Comparison of ENCODE assay signal across 8 cellular contexts in the genomic region with DNA sequence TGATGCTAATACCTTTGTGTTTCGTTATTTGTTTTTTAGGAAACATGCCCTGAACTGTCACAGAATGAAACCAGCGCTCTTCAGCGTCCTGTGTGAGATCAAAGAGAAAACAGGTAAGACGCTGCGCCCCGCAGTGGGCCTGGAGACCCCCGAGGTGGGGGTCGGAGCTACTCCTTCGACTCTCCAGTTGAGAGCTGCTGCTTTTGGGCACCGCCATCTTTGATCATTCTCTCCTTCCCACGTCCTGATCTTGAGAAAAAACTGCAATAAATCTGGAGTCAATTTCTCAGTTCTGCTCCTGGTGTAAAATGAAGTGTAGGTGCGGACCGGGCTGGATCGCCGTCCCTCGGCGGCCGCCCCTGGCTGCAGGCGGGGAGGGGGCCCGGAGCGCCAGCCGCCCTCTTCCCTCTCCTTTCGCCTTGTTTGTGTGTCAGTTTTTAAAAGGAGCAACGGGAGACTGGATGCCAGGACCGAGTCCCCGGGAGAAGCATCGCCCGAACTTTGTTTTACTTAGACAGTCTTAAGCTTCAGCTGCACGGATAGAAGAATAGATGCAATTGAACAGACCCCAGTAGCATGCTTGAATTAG. TPM values are rescaled to one million over a fixed set of nuclear protein-coding genes. Genes with fewer than 3 reads are reported as not detected.
DNase-seq lines count a peak whose midpoint lies in the region; ATAC-seq and TF ChIP-seq lines count a peak whose summit lies in the region.

No MANE protein-coding gene starts in this region.

- H3F3A ChIP-seq in Loucy (ENCODE audit: low read depth): peaks cover 7% of the 10 kb centered on the region; the same call in 1 of the 2 replicates

- TF ChIP-seq CTCF in Loucy (conservative IDR thresholded peaks at IDR 0.05; ENCODE audit: low read length): no peak
- TF ChIP-seq CTCF in upper lobe of right lung (IDR thresholded peaks at IDR 0.05): no peak

- H3K4me1 ChIP-seq in Loucy (ENCODE audit: insufficient read depth, low read length, poor library complexity, severe bottlenecking): peaks cover 47% of the 10 kb centered on the region
- peaks cover 34% of the 10 kb centered on the region for H3K4me1 ChIP-seq in upper lobe of right lung

- H3K4me3 ChIP-seq in Loucy (ENCODE audit: low read length, poor library complexity, severe bottlenecking): peak overlapping the region; percentile 79
- H3K4me3 ChIP-seq in upper lobe of right lung: peak overlapping the region; percentile 88

- ATAC-seq in upper lobe of right lung (no peak), GM19467 (IDR thresholded peaks at IDR 0.05; ENCODE audit: unreplicated experiment) (no peak), GM19395 (IDR thresholded peaks at IDR 0.05; ENCODE audit: unreplicated experiment) (no peak)

- no peaks in the 10 kb centered on the region for H3K9me3 ChIP-seq in Loucy (ENCODE audit: insufficient read depth, low read depth, low read length)
- H3K9me3 ChIP-seq in upper lobe of right lung: no peaks in the 10 kb centered on the region

- peak overlapping the region; percentile 84 for H3K27ac ChIP-seq in upper lobe of right lung

- peaks cover 56% of the 10 kb centered on the region for H4K20me1 ChIP-seq in Loucy (ENCODE audit: insufficient read depth, low read length, poor library complexity, severe bottlenecking)

- peaks cover 64% of the 10 kb centered on the region for H3K79me2 ChIP-seq in Loucy (ENCODE audit: insufficient read depth, low read length)

- no peaks in the 10 kb centered on the region for H3K9me2 ChIP-seq in Loucy (replicated peaks; ENCODE audit: low read depth, low read length)

- H3K36me3 ChIP-seq in Loucy (ENCODE audit: insufficient read depth, low read length) (no peaks in the 10 kb centered on the region), upper lobe of right lung (no peaks in the 10 kb centered on the region)

- DNase-seq in COLO668 (lab: John Stamatoyannopoulos, UW; ENCODE audit: unreplicated experiment): peak; percentile 33
- DNase-seq in cerebellar cortex (ENCODE audit: low spot score): peak; percentile 34
- DNase-seq in medulla oblongata (ENCODE audit: extremely low spot score): peak; percentile 48
- no peak for DNase-seq in upper lobe of right lung
- DNase-seq in MV-4-11 (lab: John Stamatoyannopoulos, UW): no peak

- H3K9ac ChIP-seq in Loucy (ENCODE audit: low read depth, low read length, poor library complexity, severe bottlenecking): peak overlapping the region; percentile 91

- peak overlapping the region; percentile 84 for H3K4me2 ChIP-seq in Loucy (ENCODE audit: low read depth, low read length, poor library complexity, severe bottlenecking)

- H2AFZ ChIP-seq in Loucy (ENCODE audit: low read length): no peak overlapping the region

- no peaks in the 10 kb centered on the region for H3K27me3 ChIP-seq in Loucy (ENCODE audit: insufficient read depth, low read length, poor library complexity, severe bottlenecking)
- H3K27me3 ChIP-seq in upper lobe of right lung: no peaks in the 10 kb centered on the region

- intact Hi-C loops in upper lobe of right lung (cut with DNase I): no loop called here

RNA-seq across cellular contexts. Expression of a gene that starts 1.4 kb away (rescaled TPM):
- 48.6 TPM for total RNA-seq in upper lobe of right lung

RNA-seq across cellular contexts. Expression of a gene that starts 41.6 kb away (rescaled TPM):
- total RNA-seq in upper lobe of right lung: 76.8 TPM

Comparison
In these comparisons a context has a peak if more than half of its experiments do, and no peak if none do; other contexts are left out.
1. DNase-seq: peak in COLO668 (single experiment), cerebellar cortex (single experiment) and medulla oblongata (single experiment); none in upper lobe of right lung (single experiment) and MV-4-11 (single experiment).